Comparison of ENCODE assay signal across 1 cellular context in genomic region chr17:37359682-37360188, GRCh38.
TF ChIP-seq lines count a peak whose summit lies in the region.

No MANE protein-coding gene starts in this region.

TF ChIP-seq in endothelial cell of umbilical vein, 7 proteins besides CTCF, POLR2A, EP300 and RAD21:
- TF ChIP-seq GATA2 (IDR thresholded peaks at IDR 0.05; ENCODE audit: insufficient read depth, insufficient read length, low read depth, low read length) (no peak), MYC (IDR thresholded peaks at IDR 0.05; ENCODE audit: low read depth, low read length) (no peak), POLR2AphosphoS5 (IDR thresholded peaks at IDR 0.05; ENCODE audit: insufficient read depth, low read depth, low read length) (no peak), MAX (IDR thresholded peaks at IDR 0.05; ENCODE audit: insufficient read depth, insufficient read length) (no peak), JUN (IDR thresholded peaks at IDR 0.05; ENCODE audit: borderline replicate concordance, insufficient read depth, insufficient read length, low read depth) (no peak), FOS (IDR thresholded peaks at IDR 0.05; ENCODE audit: borderline replicate concordance, insufficient read depth, low read length) (no peak)
